Comparison of ENCODE assay signal across 14 cellular contexts in the genomic region with DNA sequence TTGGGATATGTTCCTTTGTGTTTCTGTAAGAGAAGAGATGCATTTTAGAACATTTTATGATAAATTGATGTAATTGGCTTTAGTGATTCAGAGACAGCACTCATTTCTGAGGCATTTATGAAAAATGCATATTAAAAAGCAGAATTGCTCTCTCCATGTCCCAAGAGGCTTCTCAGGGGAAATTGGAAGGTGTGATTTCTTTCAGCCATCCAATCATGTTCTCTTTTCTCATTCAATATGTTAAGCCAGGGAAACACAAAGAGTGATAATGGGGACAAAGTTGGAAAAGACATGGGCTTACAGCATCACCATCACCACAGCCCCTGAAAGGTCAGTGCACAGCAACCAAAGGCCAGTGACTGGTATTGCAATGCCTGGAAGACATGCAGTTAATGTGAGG.
DNase-seq lines count a peak whose midpoint lies in the region; ATAC-seq and TF ChIP-seq lines count a peak whose summit lies in the region.
"Had no signal": no experiment of that assay in that cellular context is flagged by ENCODE, and none has a peak within 500 bp of the region (broad histone marks: within the 10 kb centered on the region; RNA-seq: fewer than 3 reads in every experiment).

No MANE protein-coding gene starts in this region.

- H3K9ac ChIP-seq in neural progenitor cell: no peak overlapping the region
- H3K9ac ChIP-seq: BLaER1 treated with 17β-estradiol and CSF1 and Interleukin-3, amounts not matched to agents 10 nM and 100 nM had no signal

- H3K36me3 Mint-ChIP-seq in neural progenitor cell: no peaks in the 10 kb centered on the region
- H3K36me3 Mint-ChIP-seq: CD4-positive, CD25-positive, alpha-beta regulatory T cell had no signal

- ATAC-seq in GM18909 (IDR thresholded peaks at IDR 0.05; ENCODE audit: poor library complexity, unreplicated experiment) (no peak), HG02678 (IDR thresholded peaks at IDR 0.05; ENCODE audit: unreplicated experiment) (no peak)

- H3K27me3 ChIP-seq in neural progenitor cell (no peaks in the 10 kb centered on the region), suprapubic skin (no peaks in the 10 kb centered on the region)
- H3K27me3 ChIP-seq: BLaER1 treated with 17β-estradiol and CSF1 and Interleukin-3, amounts not matched to agents 10 nM and 100 nM had no signal

- no peaks in the 10 kb centered on the region for H3K27me3 Mint-ChIP-seq in neural progenitor cell (ENCODE audit: insufficient read depth, low read depth)
- H3K27me3 Mint-ChIP-seq: CD4-positive, CD25-positive, alpha-beta regulatory T cell had no signal

- H3K9me3 ChIP-seq in neural progenitor cell (ENCODE audit: low read depth): no peaks in the 10 kb centered on the region
- H3K9me3 ChIP-seq in suprapubic skin: no peaks in the 10 kb centered on the region
- H3K9me3 ChIP-seq: BLaER1 treated with 17β-estradiol and CSF1 and Interleukin-3, amounts not matched to agents 10 nM and 100 nM had no signal

- H3K79me2 ChIP-seq in neural progenitor cell (ENCODE audit: low read depth): no peaks in the 10 kb centered on the region

- H3K27ac ChIP-seq in neural progenitor cell: no peak overlapping the region
- H3K27ac ChIP-seq in suprapubic skin: no peak overlapping the region
- H3K27ac ChIP-seq: 22Rv1; BLaER1 treated with 17β-estradiol and CSF1 and Interleukin-3, amounts not matched to agents 10 nM and 100 nM had no signal

- peak; percentile 13 for DNase-seq in NCI-H82 (lab: John Stamatoyannopoulos, UW)
- DNase-seq in NCI-H82 treated with DMSO at 0.1 percent for 48 hours (lab: John Stamatoyannopoulos, UW; ENCODE audit: unreplicated experiment): no peak
- DNase-seq in fibroblast of gingiva (ENCODE audit: low read depth): peak; percentile 10
- DNase-seq in neural progenitor cell (ENCODE audit: low spot score): peak; percentile 16
- no peak for DNase-seq in suprapubic skin (ENCODE audit: low spot score in 2 of 2)
- no peak for DNase-seq in DMS153 treated with DMSO at 0.1 percent for 48 hours (lab: John Stamatoyannopoulos, UW; ENCODE audit: unreplicated experiment)
- DNase-seq: AML-193; CD4-positive, CD25-positive, alpha-beta regulatory T cell; GOT3; H9 had no signal

- H3K9me3 Mint-ChIP-seq in neural progenitor cell: no peaks in the 10 kb centered on the region
- H3K9me3 Mint-ChIP-seq: H9 had no signal

- H3K4me2 ChIP-seq in neural progenitor cell: no peak overlapping the region
- H3K4me2 ChIP-seq: BLaER1 treated with 17β-estradiol and CSF1 and Interleukin-3, amounts not matched to agents 10 nM and 100 nM had no signal

- no peak overlapping the region for H3K4me3 Mint-ChIP-seq in neural progenitor cell
- H3K4me3 Mint-ChIP-seq: CD4-positive, CD25-positive, alpha-beta regulatory T cell; H9 had no signal

- no peaks in the 10 kb centered on the region for H3K4me1 ChIP-seq in neural progenitor cell
- no peaks in the 10 kb centered on the region for H3K4me1 ChIP-seq in suprapubic skin
- H3K4me1 ChIP-seq: BLaER1 treated with 17β-estradiol and CSF1 and Interleukin-3, amounts not matched to agents 10 nM and 100 nM had no signal

- TF ChIP-seq CTCF in neural progenitor cell (IDR thresholded peaks at IDR 0.05) (no peak), suprapubic skin (IDR thresholded peaks at IDR 0.05) (no peak)

- H3F3A ChIP-seq in neural progenitor cell (ENCODE audit: low read depth): no peaks in the 10 kb centered on the region

- H3K36me3 ChIP-seq in neural progenitor cell (no peaks in the 10 kb centered on the region), suprapubic skin (no peaks in the 10 kb centered on the region)
- H3K36me3 ChIP-seq: BLaER1 treated with 17β-estradiol and CSF1 and Interleukin-3, amounts not matched to agents 10 nM and 100 nM had no signal

- no peak for TF ChIP-seq EP300 in suprapubic skin (IDR thresholded peaks at IDR 0.05)

- no peak overlapping the region for H2AFZ ChIP-seq in neural progenitor cell (replicated peaks)

- H3K4me3 ChIP-seq in neural progenitor cell (no peak overlapping the region), suprapubic skin (no peak overlapping the region)
- H3K4me3 ChIP-seq: BLaER1 treated with 17β-estradiol and CSF1 and Interleukin-3, amounts not matched to agents 10 nM and 100 nM had no signal

- H3K27ac Mint-ChIP-seq in neural progenitor cell: no peak overlapping the region
- H3K27ac Mint-ChIP-seq: H9 had no signal

- H3K4me1 Mint-ChIP-seq in neural progenitor cell: peaks cover 11% of the 10 kb centered on the region
- H3K4me1 Mint-ChIP-seq: CD4-positive, CD25-positive, alpha-beta regulatory T cell had no signal

- no peaks in the 10 kb centered on the region for H4K20me1 ChIP-seq in neural progenitor cell (ENCODE audit: low read depth)
- H4K20me1 ChIP-seq: BLaER1 treated with 17β-estradiol and CSF1 and Interleukin-3, amounts not matched to agents 10 nM and 100 nM had no signal

- no peak for TF ChIP-seq POLR2A in suprapubic skin (IDR thresholded peaks at IDR 0.05)

Comparison
In these comparisons a context has a peak if more than half of its experiments do, and no peak if none do; other contexts are left out.
1. DNase-seq: peak in NCI-H82 (single experiment), fibroblast of gingiva (single experiment) and neural progenitor cell (single experiment); none in NCI-H82 treated with DMSO at 0.1 percent for 48 hours (single experiment), suprapubic skin (0 of 2) and DMS153 treated with DMSO at 0.1 percent for 48 hours (single experiment).